ENCODE assay signal across 18 cellular contexts in the genomic region with DNA sequence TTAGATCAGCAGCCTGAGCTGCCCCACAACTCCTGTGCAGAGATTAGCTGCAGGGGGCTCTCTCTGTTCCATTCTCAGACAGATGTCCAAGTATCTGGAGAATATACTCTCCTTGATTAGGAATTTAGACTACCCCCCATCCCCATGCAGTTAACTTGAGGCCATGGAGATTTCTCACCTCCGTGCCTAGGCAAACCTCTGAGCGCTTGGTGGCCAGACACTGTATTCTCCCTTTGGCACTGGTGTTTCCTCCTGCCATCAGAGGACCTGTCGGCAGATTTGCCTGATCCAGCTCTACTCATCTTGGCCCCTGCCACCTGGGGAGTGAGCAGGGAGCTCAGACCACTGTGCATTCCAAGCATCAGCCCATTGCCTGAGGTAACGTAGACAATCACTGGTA. TPM values are rescaled to one million over a fixed set of nuclear protein-coding genes. Genes with fewer than 3 reads are reported as not detected.
A peak's percentile ranks its signal among the peaks of the same experiment; 100 is the strongest.
DNase-seq lines count a peak whose midpoint lies in the region; ATAC-seq and TF ChIP-seq lines count a peak whose summit lies in the region.
"Had no signal": no experiment of that assay in that cellular context is flagged by ENCODE, and none has a peak within 500 bp of the region (broad histone marks: within the 10 kb centered on the region; RNA-seq: fewer than 3 reads in every experiment).

No MANE protein-coding gene starts in this region.

- H3K27me3 ChIP-seq in BLaER1: no peaks in the 10 kb centered on the region
- H3K27me3 ChIP-seq in mesenchymal stem cell (ENCODE audit: control insufficient read depth in 1 of 2, insufficient read depth in 1 of 2, low read length in 2 of 2): no peaks in the 10 kb centered on the region
- H3K27me3 ChIP-seq: SJCRH30 had no signal

- no peak overlapping the region for H3K23ac ChIP-seq in mesenchymal stem cell (ENCODE audit: low read length in 2 of 2)

- no peak overlapping the region for H2AFZ ChIP-seq in mesenchymal stem cell (ENCODE audit: low read depth, low read length)

- WGBS in mesenchymal stem cell: 100% methylated on average over 4 of the region's 4 CpGs

- no peak overlapping the region for H3K27ac ChIP-seq in BLaER1
- no peak overlapping the region for H3K27ac ChIP-seq in mesenchymal stem cell (ENCODE audit: low read length, poor library complexity, severe bottlenecking)

- H2BK120ac ChIP-seq in mesenchymal stem cell (ENCODE audit: low read depth, low read length): no peak overlapping the region

- no peak overlapping the region for H3K4ac ChIP-seq in mesenchymal stem cell (ENCODE audit: low read depth in 1 of 2, low read length in 2 of 2)

- no peaks in the 10 kb centered on the region for H3K79me1 ChIP-seq in mesenchymal stem cell (replicated peaks; ENCODE audit: low read length, poor library complexity, severe bottlenecking)

- TF ChIP-seq EP300 in Ishikawa (IDR thresholded peaks at IDR 0.05; ENCODE audit: borderline replicate concordance): no peak

- H2BK5ac ChIP-seq in mesenchymal stem cell (ENCODE audit: low read depth, low read length, poor library complexity, severe bottlenecking): no peak overlapping the region

- peak overlapping the region; percentile 27 for H4K91ac ChIP-seq in mesenchymal stem cell (ENCODE audit: low read length)

- ATAC-seq in GM19397 (IDR thresholded peaks at IDR 0.05; ENCODE audit: unreplicated experiment): peak; percentile 12
- no peak for ATAC-seq in HG03280 (IDR thresholded peaks at IDR 0.05; ENCODE audit: unreplicated experiment)
- ATAC-seq in HG02678 (IDR thresholded peaks at IDR 0.05; ENCODE audit: unreplicated experiment): no peak
- ATAC-seq: Panc1 had no signal

- H3K4me3 ChIP-seq in BLaER1: no peak overlapping the region
- H3K4me3 ChIP-seq in mesenchymal stem cell (ENCODE audit: insufficient read depth in 1 of 2, low read depth in 1 of 2, low read length in 2 of 2): no peak overlapping the region
- H3K4me3 ChIP-seq: SJCRH30 had no signal

- TF ChIP-seq RAD21 in Ishikawa (IDR thresholded peaks at IDR 0.05; ENCODE audit: low read depth): no peak

- no peaks in the 10 kb centered on the region for H4K20me1 ChIP-seq in BLaER1

- H3K4me1 ChIP-seq in BLaER1 (peaks cover 18% of the 10 kb centered on the region), mesenchymal stem cell (ENCODE audit: control insufficient read depth, insufficient read depth, low read depth, low read length) (peaks cover 6% of the 10 kb centered on the region)

- no peak overlapping the region for H2BK12ac ChIP-seq in mesenchymal stem cell (ENCODE audit: low read length in 2 of 2)

- H2BK15ac ChIP-seq in mesenchymal stem cell (ENCODE audit: low read depth, poor library complexity, severe bottlenecking): no peak overlapping the region

- peak overlapping the region; percentile 59 for H3K4me2 ChIP-seq in BLaER1
- H3K4me2 ChIP-seq in mesenchymal stem cell (ENCODE audit: low read length, poor library complexity, severe bottlenecking): no peak overlapping the region

- H4K8ac ChIP-seq in mesenchymal stem cell (ENCODE audit: low read length): no peak overlapping the region

- no peak overlapping the region for H3K14ac ChIP-seq in mesenchymal stem cell (ENCODE audit: low read length in 2 of 2)

- no peak overlapping the region for H3K9ac ChIP-seq in BLaER1
- H3K9ac ChIP-seq in mesenchymal stem cell (ENCODE audit: low read length): no peak overlapping the region

- H3K9me3 ChIP-seq in BLaER1 (no peaks in the 10 kb centered on the region; the same call in 1 of the 2 replicates), mesenchymal stem cell (ENCODE audit: control insufficient read depth, low read length) (peaks cover 14% of the 10 kb centered on the region)

- no peaks in the 10 kb centered on the region for H3K36me3 ChIP-seq in BLaER1
- H3K36me3 ChIP-seq in mesenchymal stem cell (ENCODE audit: control insufficient read depth in 1 of 2, insufficient read depth in 2 of 2, low read depth in 1 of 2, low read length in 2 of 2): no peaks in the 10 kb centered on the region

- H3K18ac ChIP-seq in mesenchymal stem cell (ENCODE audit: low read depth in 1 of 2, low read length in 2 of 2): no peak overlapping the region

- H2AK5ac ChIP-seq in mesenchymal stem cell (ENCODE audit: low read length, severe bottlenecking): no peak overlapping the region

- DNase-seq in mesenchymal stem cell: no peak
- no peak for DNase-seq in stimulated activated CD4-positive, alpha-beta T cell treated with anti-CD3 and anti-CD28 coated beads, Interleukin-12 subunit alpha, Interleukin-12 subunit beta, amount 100 ng/mL, for 4 hours
- DNase-seq in activated naive CD4-positive, alpha-beta T cell treated with Interleukin-2 at 50 U/mL for 16 hours: no peak
- DNase-seq: C1 segment of cervical spinal cord, DND-41, H7, KG1, NCI-H1417 treated with DMSO at 0.1 percent for 48 hours, NCI-H187 treated with DMSO at 0.1 percent for 48 hours, NCI-H345, NCI-H524 treated with DMSO at 0.1 percent for 48 hours had no signal

TF ChIP-seq in Ishikawa, 13 proteins besides CTCF, POLR2A, EP300 and RAD21:
- TF ChIP-seq NFIC (IDR thresholded peaks at IDR 0.05): no peak
- TF ChIP-seq, protein P1, sequence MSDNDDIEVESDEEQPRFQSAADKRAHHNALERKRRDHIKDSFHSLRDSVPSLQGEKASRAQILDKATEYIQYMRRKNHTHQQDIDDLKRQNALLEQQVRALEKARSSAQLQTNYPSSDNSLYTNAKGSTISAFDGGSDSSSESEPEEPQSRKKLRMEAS (IDR thresholded peaks at IDR 0.05): 0 out of 2 replicates have a peak, but pooled peaks have one; percentile 22
- TF ChIP-seq FOXM1 (IDR thresholded peaks at IDR 0.05; ENCODE audit: borderline replicate concordance, low read depth): no peak
- TF ChIP-seq, protein P2, sequence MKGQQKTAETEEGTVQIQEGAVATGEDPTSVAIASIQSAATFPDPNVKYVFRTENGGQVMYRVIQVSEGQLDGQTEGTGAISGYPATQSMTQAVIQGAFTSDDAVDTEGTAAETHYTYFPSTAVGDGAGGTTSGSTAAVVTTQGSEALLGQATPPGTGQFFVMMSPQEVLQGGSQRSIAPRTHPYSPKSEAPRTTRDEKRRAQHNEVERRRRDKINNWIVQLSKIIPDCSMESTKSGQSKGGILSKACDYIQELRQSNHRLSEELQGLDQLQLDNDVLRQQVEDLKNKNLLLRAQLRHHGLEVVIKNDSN (IDR thresholded peaks at IDR 0.05): no peak
- no peak for TF ChIP-seq TAF1 (IDR thresholded peaks at IDR 0.05; ENCODE audit: low read depth)
- no peak for TF ChIP-seq EGR1 (IDR thresholded peaks at IDR 0.05)

RNA-seq across cellular contexts. Expression of a gene that starts 48.3 kb away (rescaled TPM):
- 16.5 TPM for polyA plus RNA-seq in mesenchymal stem cell (2013, experiment 1 of 2)
- polyA plus RNA-seq in mesenchymal stem cell (2013, experiment 2 of 2): 16.6 TPM
